25 cellular contexts compared by ENCODE assay signal in the genomic region with DNA sequence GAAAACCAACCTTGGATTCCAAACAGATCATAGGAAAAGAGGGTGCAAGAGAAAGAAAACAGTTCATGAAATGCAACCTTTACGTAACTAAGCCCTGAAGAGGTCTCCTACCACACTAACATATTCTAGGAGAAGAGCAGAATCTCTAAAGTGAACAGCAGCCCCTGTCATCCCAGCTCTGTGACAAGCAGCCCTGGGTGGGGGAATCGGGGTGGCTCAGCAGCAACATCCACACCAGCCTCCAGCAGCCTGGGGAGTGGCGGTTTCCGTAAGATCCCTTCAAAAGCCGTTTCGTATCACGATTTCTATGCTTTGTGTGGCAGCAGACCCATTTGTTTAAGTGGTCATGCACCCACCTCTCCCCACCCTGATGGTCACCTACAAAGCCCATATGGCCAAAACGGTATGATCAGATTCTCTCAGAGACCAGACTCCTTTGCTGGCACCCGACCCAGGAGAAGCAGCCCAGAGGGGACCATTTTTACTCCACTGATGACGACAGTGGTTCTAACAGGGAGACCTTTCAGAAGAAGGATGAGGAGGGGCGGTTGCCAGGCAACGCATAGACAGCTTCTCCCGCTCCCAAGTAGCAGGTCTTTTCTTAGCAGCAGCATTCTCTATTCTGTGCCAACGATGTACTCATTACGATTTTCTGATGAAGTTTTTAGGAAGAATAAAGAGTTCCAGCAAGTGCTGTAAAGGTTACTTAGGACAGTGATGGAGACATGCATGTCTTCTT.
DNase-seq lines count a peak whose midpoint lies in the region; TF ChIP-seq lines count a peak whose summit lies in the region.
"Had no signal": no experiment of that assay in that cellular context is flagged by ENCODE, and none has a peak within 500 bp of the region (broad histone marks: within the 10 kb centered on the region; RNA-seq: fewer than 3 reads in every experiment).

No MANE protein-coding gene starts in this region.

- no peaks in the 10 kb centered on the region for H3K27me3 ChIP-seq in neural cell (ENCODE audit: insufficient read depth, low read depth, low read length)
- H3K27me3 ChIP-seq in esophagus muscularis mucosa, result peaks cover 0 to 24% (median 0%) of the 10 kb centered on the region in 4 donors

- no peak overlapping the region for H3K9ac ChIP-seq in neural cell (ENCODE audit: low read length)

- TF ChIP-seq POLR2A in esophagus muscularis mucosa (IDR thresholded peaks at IDR 0.05; ENCODE audit: low read depth), result no peak

- peaks cover 30% of the 10 kb centered on the region for H3K36me3 ChIP-seq in neural cell (ENCODE audit: insufficient read depth, low read length)
- H3K36me3 ChIP-seq in esophagus muscularis mucosa, result no peaks in the 10 kb centered on the region

- H3K79me2 ChIP-seq in neural cell (replicated peaks; ENCODE audit: insufficient read depth, low read length), result peaks cover 85% of the 10 kb centered on the region

- H3K4me2 ChIP-seq in neural cell (ENCODE audit: low read length), result no peak overlapping the region
- H3K4me2 ChIP-seq: A549, GM23338 had no signal

- no peak for TF ChIP-seq RAD21 in neural cell (conservative IDR thresholded peaks at IDR 0.05)

- TF ChIP-seq EP300 in neural cell (conservative IDR thresholded peaks at IDR 0.05; ENCODE audit: poor library complexity, severe bottlenecking) (no peak), esophagus muscularis mucosa (IDR thresholded peaks at IDR 0.05) (no peak)

- peaks cover 13% of the 10 kb centered on the region for H3K9me3 ChIP-seq in neural cell (ENCODE audit: low read length)
- peaks cover 0 to 25% (median 14%) of the 10 kb centered on the region in 4 donors for H3K9me3 ChIP-seq in esophagus muscularis mucosa

- no peaks in the 10 kb centered on the region for H3F3A ChIP-seq in neural cell (ENCODE audit: insufficient read depth, low read length, poor library complexity, severe bottlenecking)

- TF ChIP-seq CTCF in C4-2B (conservative IDR thresholded peaks at IDR 0.05), result no peak
- TF ChIP-seq CTCF in neural cell (IDR thresholded peaks at IDR 0.05; ENCODE audit: poor library complexity, severe bottlenecking), result no peak
- no peak for TF ChIP-seq CTCF in esophagus muscularis mucosa (IDR thresholded peaks at IDR 0.05)

- H3K4me3 ChIP-seq in neural cell (ENCODE audit: low read length) (no peak overlapping the region), esophagus muscularis mucosa (no peak overlapping the region)
- H3K4me3 ChIP-seq: A549, GM23338 had no signal

- H4K20me1 ChIP-seq in neural cell (ENCODE audit: insufficient read depth), result no peaks in the 10 kb centered on the region

- H3K9me2 ChIP-seq in neural cell (ENCODE audit: insufficient read depth, low read length), result no peaks in the 10 kb centered on the region

- intact Hi-C loops in esophagus muscularis mucosa (cut with DNase I), result no loop called here

- no peak overlapping the region for H2AFZ ChIP-seq in neural cell (ENCODE audit: low read depth, low read length)
- H2AFZ ChIP-seq: GM23338 had no signal

- WGBS in esophagus muscularis mucosa, result 82% methylated on average over 15 of the region's 15 CpGs

- DNase-seq in caudate nucleus (lab: John Stamatoyannopoulos, UW), result peak in 30 of 61 donors; percentile 8 to 76 (median 40)
- peak; percentile 50 for DNase-seq in retina
- DNase-seq in activated CD4-positive, alpha-beta T cell treated with anti-CD3 and anti-CD28 coated beads for 48 hours, result no peak
- no peak for DNase-seq in activated CD4-positive, alpha-beta T cell treated with anti-CD3 and anti-CD28 coated beads, Interleukin-2, amount 50 U/mL, for 4 hours
- DNase-seq in esophagus muscularis mucosa (ENCODE audit: extremely low spot score), result no peak
- DNase-seq: AML-193; C1 segment of cervical spinal cord; CD8-positive, alpha-beta memory T cell; DMS 273 treated with DMSO at 0.1 percent for 48 hours; DMS79; EL; GF-D8; H9; NCI-H1105; NCI-H1436 treated with DMSO at 0.1 percent for 48 hours; NCI-H187 treated with DMSO at 0.1 percent for 48 hours; NCI-H446 treated with DMSO at 0.1 percent for 48 hours; NCI-H526; NCI-H82; NK-92 treated with Interleukin-12 subunit alpha and Interleukin-12 subunit beta, amount 100 ng/mL, for 24 hours; PC-3 had no signal

- H3K27ac ChIP-seq in C4-2B, result peak overlapping the region; percentile 55
- H3K27ac ChIP-seq in caudate nucleus (ENCODE audit: low read depth, low read length), result peak overlapping the region; percentile 36
- H3K27ac ChIP-seq in neural cell (ENCODE audit: low read length), result peak overlapping the region; percentile 29
- H3K27ac ChIP-seq in esophagus muscularis mucosa (replicated peaks in 1 of 4), result no peak overlapping the region
- H3K27ac ChIP-seq: A549 had no signal

- no peaks in the 10 kb centered on the region for H3K4me1 ChIP-seq in esophagus muscularis mucosa
- H3K4me1 ChIP-seq: A549 had no signal

TF ChIP-seq in neural cell, 6 proteins besides CTCF, POLR2A, EP300 and RAD21:
- TF ChIP-seq MXI1 (conservative IDR thresholded peaks at IDR 0.05; ENCODE audit: poor library complexity, severe bottlenecking), result no peak
- TF ChIP-seq POLR2AphosphoS5 (IDR thresholded peaks at IDR 0.05), result no peak
- TF ChIP-seq TAF1 (IDR thresholded peaks at IDR 0.05; ENCODE audit: low read depth), result no peak
- no peak for TF ChIP-seq SMC3 (conservative IDR thresholded peaks at IDR 0.05; ENCODE audit: poor library complexity)
- TF ChIP-seq, protein P1, sequence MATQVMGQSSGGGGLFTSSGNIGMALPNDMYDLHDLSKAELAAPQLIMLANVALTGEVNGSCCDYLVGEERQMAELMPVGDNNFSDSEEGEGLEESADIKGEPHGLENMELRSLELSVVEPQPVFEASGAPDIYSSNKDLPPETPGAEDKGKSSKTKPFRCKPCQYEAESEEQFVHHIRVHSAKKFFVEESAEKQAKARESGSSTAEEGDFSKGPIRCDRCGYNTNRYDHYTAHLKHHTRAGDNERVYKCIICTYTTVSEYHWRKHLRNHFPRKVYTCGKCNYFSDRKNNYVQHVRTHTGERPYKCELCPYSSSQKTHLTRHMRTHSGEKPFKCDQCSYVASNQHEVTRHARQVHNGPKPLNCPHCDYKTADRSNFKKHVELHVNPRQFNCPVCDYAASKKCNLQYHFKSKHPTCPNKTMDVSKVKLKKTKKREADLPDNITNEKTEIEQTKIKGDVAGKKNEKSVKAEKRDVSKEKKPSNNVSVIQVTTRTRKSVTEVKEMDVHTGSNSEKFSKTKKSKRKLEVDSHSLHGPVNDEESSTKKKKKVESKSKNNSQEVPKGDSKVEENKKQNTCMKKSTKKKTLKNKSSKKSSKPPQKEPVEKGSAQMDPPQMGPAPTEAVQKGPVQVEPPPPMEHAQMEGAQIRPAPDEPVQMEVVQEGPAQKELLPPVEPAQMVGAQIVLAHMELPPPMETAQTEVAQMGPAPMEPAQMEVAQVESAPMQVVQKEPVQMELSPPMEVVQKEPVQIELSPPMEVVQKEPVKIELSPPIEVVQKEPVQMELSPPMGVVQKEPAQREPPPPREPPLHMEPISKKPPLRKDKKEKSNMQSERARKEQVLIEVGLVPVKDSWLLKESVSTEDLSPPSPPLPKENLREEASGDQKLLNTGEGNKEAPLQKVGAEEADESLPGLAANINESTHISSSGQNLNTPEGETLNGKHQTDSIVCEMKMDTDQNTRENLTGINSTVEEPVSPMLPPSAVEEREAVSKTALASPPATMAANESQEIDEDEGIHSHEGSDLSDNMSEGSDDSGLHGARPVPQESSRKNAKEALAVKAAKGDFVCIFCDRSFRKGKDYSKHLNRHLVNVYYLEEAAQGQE (IDR thresholded peaks at IDR 0.05; ENCODE audit: borderline replicate concordance), result no peak
- no peak for TF ChIP-seq EZH2 (IDR thresholded peaks at IDR 0.05; ENCODE audit: borderline replicate concordance, insufficient read depth, low read length, poor library complexity, severe bottlenecking)

Comparison
In these comparisons a context has a peak if more than half of its experiments do, and no peak if none do; other contexts are left out.
1. H3K27ac ChIP-seq: peak in C4-2B (single experiment), caudate nucleus (single experiment) and neural cell (single experiment); none in esophagus muscularis mucosa (0 of 4).